Comparison of ENCODE assay signal across 8 cellular contexts in the genomic region with DNA sequence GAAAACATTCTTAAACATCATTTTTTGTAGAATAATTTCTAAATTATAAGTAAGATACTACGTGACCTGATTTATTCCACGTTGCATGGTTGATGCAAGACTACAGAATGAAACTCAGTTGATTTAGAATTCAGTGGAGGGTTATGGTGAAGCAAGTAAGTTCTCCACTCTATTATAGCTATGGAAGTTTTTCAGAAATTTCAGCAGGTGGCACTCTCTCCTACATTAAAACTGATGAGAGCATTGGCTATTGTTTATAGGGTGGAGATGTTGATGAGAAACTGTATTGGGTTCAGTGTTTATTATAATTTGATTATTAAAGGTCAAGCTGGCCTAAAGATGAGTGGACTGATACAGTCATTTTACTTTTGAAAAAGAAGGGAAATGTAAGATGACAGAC.
DNase-seq lines count a peak whose midpoint lies in the region; ATAC-seq and TF ChIP-seq lines count a peak whose summit lies in the region.

No MANE protein-coding gene starts in this region.

- H3K9ac ChIP-seq in OCI-LY1 (ENCODE audit: low read length): no peak overlapping the region

- H3K9me2 ChIP-seq in OCI-LY1 (ENCODE audit: low read depth, low read length): no peaks in the 10 kb centered on the region

- H3K4me3 Mint-ChIP-seq in memory B cell: no peak overlapping the region

- no peak overlapping the region for H3K4me3 ChIP-seq in OCI-LY1 (ENCODE audit: low read depth, low read length, poor library complexity, severe bottlenecking)

- H3K27ac ChIP-seq in OCI-LY1 (ENCODE audit: low read depth, low read length, poor library complexity, severe bottlenecking): no peak overlapping the region

- no peak overlapping the region for H3K4me2 ChIP-seq in OCI-LY1 (ENCODE audit: low read length)

- H3K4me1 ChIP-seq in OCI-LY1 (ENCODE audit: insufficient read depth, low read length, severe bottlenecking): peaks cover 7% of the 10 kb centered on the region

- no peak overlapping the region for H2AFZ ChIP-seq in OCI-LY1 (ENCODE audit: low read length)

- no peaks in the 10 kb centered on the region for H3K36me3 Mint-ChIP-seq in memory B cell

- H3K9me3 Mint-ChIP-seq in memory B cell: no peaks in the 10 kb centered on the region

- peak; percentile 55 for DNase-seq in DMS153 (lab: John Stamatoyannopoulos, UW)
- DNase-seq in dermis microvascular lymphatic vessel endothelial cell (ENCODE audit: low read depth in 2 of 2): peak; percentile 54 to 72
- DNase-seq in memory B cell (ENCODE audit: low spot score in 2 of 2): peak in 1 of 2 donors; percentile 39
- no peak for DNase-seq in NCI-H128 (lab: John Stamatoyannopoulos, UW; ENCODE audit: unreplicated experiment)
- no peak for DNase-seq in activated CD4-positive, CD25-positive, alpha-beta regulatory T cell treated with anti-CD3 and anti-CD28 coated beads, Interleukin-2, amount 50 U/mL, for 72 hours

- ATAC-seq in GM19463 (IDR thresholded peaks at IDR 0.05; ENCODE audit: unreplicated experiment) (peak; percentile 46), HG03558 (IDR thresholded peaks at IDR 0.05; ENCODE audit: extremely low read depth, unreplicated experiment) (peak; percentile 59), memory B cell (ENCODE audit: low read depth) (peak; percentile 82)

- no peaks in the 10 kb centered on the region for H3K9me3 ChIP-seq in OCI-LY1 (ENCODE audit: low read length)

- peaks cover 2% of the 10 kb centered on the region for H3K4me1 Mint-ChIP-seq in memory B cell

- peak; percentile 68 for TF ChIP-seq CTCF in OCI-LY1 (IDR thresholded peaks at IDR 0.05; ENCODE audit: low read length)

- H3K79me2 ChIP-seq in OCI-LY1 (ENCODE audit: insufficient read depth, low read length): no peaks in the 10 kb centered on the region

- H3K27me3 Mint-ChIP-seq in memory B cell: peaks cover 6% of the 10 kb centered on the region

- H3K27me3 ChIP-seq in OCI-LY1 (ENCODE audit: insufficient read depth, low read length): no peaks in the 10 kb centered on the region

- H4K20me1 ChIP-seq in OCI-LY1 (ENCODE audit: insufficient read depth, low read length): no peaks in the 10 kb centered on the region

- no peak overlapping the region for H3K27ac Mint-ChIP-seq in memory B cell

- H3K36me3 ChIP-seq in OCI-LY1 (ENCODE audit: insufficient read depth, low read length): no peaks in the 10 kb centered on the region

- no peaks in the 10 kb centered on the region for H3F3A ChIP-seq in OCI-LY1 (ENCODE audit: insufficient read depth, low read length)

Comparison
In these comparisons a context has a peak if more than half of its experiments do, and no peak if none do; other contexts are left out.
1. DNase-seq: peak in DMS153 (single experiment) and dermis microvascular lymphatic vessel endothelial cell (2 of 2); none in NCI-H128 (single experiment) and activated CD4-positive, CD25-positive, alpha-beta regulatory T cell treated with anti-CD3 and anti-CD28 coated beads, Interleukin-2, amount 50 U/mL, for 72 hours (single experiment).
2. Peak in every context shown above with its lines, with median percentiles within 50 percentile points of each other: ATAC-seq.